ENCODE assay signal across 31 cellular contexts in genomic region chr20:61697666-61698597, GRCh38.
"Had no signal": no experiment of that assay in that cellular context is flagged by ENCODE, and none has a peak within 500 bp of the region (broad histone marks: within the 10 kb centered on the region; RNA-seq: fewer than 3 reads in every experiment).

No MANE protein-coding gene starts in this region.

- H3K36me3 ChIP-seq: adrenal gland, colonic mucosa, esophagus muscularis mucosa, gastrocnemius medialis had no signal

- H3K4me1 ChIP-seq: adrenal gland, body of pancreas, colonic mucosa, esophagus muscularis mucosa, foreskin keratinocyte, gastrocnemius medialis had no signal

- H3K27ac ChIP-seq: adrenal gland, body of pancreas, colonic mucosa, dorsolateral prefrontal cortex, esophagus muscularis mucosa, foreskin keratinocyte, gastrocnemius medialis had no signal

- H3K27ac Mint-ChIP-seq: activated CD4-positive, alpha-beta memory T cell treated with anti-CD3 and anti-CD28 coated beads for 36 hours; activated CD4-positive, alpha-beta T cell treated with anti-CD3 and anti-CD28 coated beads for 36 hours; activated CD4-positive, alpha-beta T cell treated with anti-CD3 and anti-CD28 coated beads, Interleukin-2, amount 10 ng/mL, durations not matched to agents 24 days and 14 days; activated CD8-positive, alpha-beta memory T cell treated with anti-CD3 and anti-CD28 coated beads, Interleukin-2, amount 10 ng/mL, durations not matched to agents 7 days and 5 days; activated CD8-positive, alpha-beta T cell treated with anti-CD3 and anti-CD28 coated beads, Interleukin-2, amount 10 ng/mL, durations not matched to agents 7 days and 5 days; activated naive CD4-positive, alpha-beta T cell treated with anti-CD3 and anti-CD28 coated beads for 36 hours; activated naive CD4-positive, alpha-beta T cell treated with anti-CD3 and anti-CD28 coated beads, Interleukin-2, amount 50 U/mL, for 24 hours; activated naive CD8-positive, alpha-beta T cell treated with anti-CD3 and anti-CD28 coated beads for 36 hours; activated naive CD8-positive, alpha-beta T cell treated with anti-CD3 and anti-CD28 coated beads, Interleukin-2, amount 50 U/mL, for 24 hours; activated T-helper 1 cell treated with anti-CD3 and anti-CD28 coated beads, Interleukin-12 subunit alpha, Interleukin-12 subunit beta, Interleukin-2, Interleukin-4 antibody, amounts not matched to agents 30 ng/mL and 10 ng/mL and 1 ng/mL, durations not matched to agents 14 hours and 24 hours and 36 hours; activated T-helper 2 cell treated with anti-CD3 and anti-CD28 coated beads, Interferon-gamma antibody, Interleukin-2, Interleukin-4, amounts not matched to agents 10 μg/mL and 5 μg/mL and 100 μg/mL, durations not matched to agents 14 hours and 24 hours and 36 hours; dendritic cell treated with granulocyte-macrophage colony-stimulating factor and Interleukin-4, amounts not matched to agents 40 ng/mL and 50 ng/mL, for 4 days; endodermal cell had no signal

- H3K4me1 Mint-ChIP-seq: activated CD4-positive, alpha-beta T cell treated with anti-CD3 and anti-CD28 coated beads for 36 hours; activated CD4-positive, alpha-beta T cell treated with anti-CD3 and anti-CD28 coated beads, Interleukin-2, amount 10 ng/mL, durations not matched to agents 24 days and 14 days; activated CD8-positive, alpha-beta memory T cell treated with anti-CD3 and anti-CD28 coated beads, Interleukin-2, amount 10 ng/mL, durations not matched to agents 7 days and 5 days; activated naive CD4-positive, alpha-beta T cell treated with anti-CD3 and anti-CD28 coated beads, Interleukin-2, amount 50 U/mL, for 24 hours; activated naive CD8-positive, alpha-beta T cell treated with anti-CD3 and anti-CD28 coated beads for 36 hours; activated naive CD8-positive, alpha-beta T cell treated with anti-CD3 and anti-CD28 coated beads, Interleukin-2, amount 50 U/mL, for 24 hours; endodermal cell had no signal

- DNase-seq: activated CD4-positive, alpha-beta memory T cell treated with anti-CD3 and anti-CD28 coated beads for 36 hours; activated CD4-positive, alpha-beta T cell treated with anti-CD3 and anti-CD28 coated beads for 36 hours; activated CD4-positive, alpha-beta T cell treated with anti-CD3 and anti-CD28 coated beads, Interleukin-2, amount 10 ng/mL, durations not matched to agents 24 days and 14 days; activated CD4-positive, CD25-positive, alpha-beta regulatory T cell; activated CD4-positive, CD25-positive, alpha-beta regulatory T cell treated with anti-CD3 and anti-CD28 coated beads, Interleukin-2, amount 50 U/mL, for 72 hours; activated CD8-positive, alpha-beta memory T cell treated with anti-CD3 and anti-CD28 coated beads, Interleukin-2, amount 10 ng/mL, durations not matched to agents 7 days and 5 days; activated CD8-positive, alpha-beta memory T cell treated with anti-CD3 and anti-CD28 coated beads, Interleukin-2, amount 50 U/mL, for 4 hours; activated CD8-positive, alpha-beta T cell treated with anti-CD3 and anti-CD28 coated beads, Interleukin-2, amount 10 ng/mL, durations not matched to agents 7 days and 5 days; activated effector memory CD4-positive, alpha-beta T cell treated with anti-CD3 and anti-CD28 coated beads, Interleukin-2, amount 50 U/mL, for 16 hours; activated naive CD4-positive, alpha-beta T cell treated with anti-CD3 and anti-CD28 coated beads for 36 hours; activated naive CD8-positive, alpha-beta T cell treated with anti-CD3 and anti-CD28 coated beads for 36 hours; activated naive CD8-positive, alpha-beta T cell treated with anti-CD3 and anti-CD28 coated beads, Interleukin-2, amount 50 U/mL, for 24 hours; activated T-cell treated with anti-CD3 and anti-CD28 coated beads, Interleukin-2, amount 50 U/mL, for 1 hour; activated T-cell treated with anti-CD3 and anti-CD28 coated beads, Interleukin-2, amount 50 U/mL, for 48 hours; adrenal gland; amygdala; aorta; body of pancreas; colonic mucosa; dorsolateral prefrontal cortex; effector memory CD4-positive, alpha-beta T cell; endodermal cell; foreskin keratinocyte; gastrocnemius medialis; glutamatergic neuron; T-helper 2 cell had no signal

- H3K36me3 Mint-ChIP-seq: activated CD4-positive, alpha-beta memory T cell treated with anti-CD3 and anti-CD28 coated beads for 36 hours; activated CD8-positive, alpha-beta memory T cell treated with anti-CD3 and anti-CD28 coated beads, Interleukin-2, amount 10 ng/mL, durations not matched to agents 7 days and 5 days; activated naive CD4-positive, alpha-beta T cell treated with anti-CD3 and anti-CD28 coated beads, Interleukin-2, amount 50 U/mL, for 24 hours; activated naive CD8-positive, alpha-beta T cell treated with anti-CD3 and anti-CD28 coated beads for 36 hours had no signal

- H3K9me3 Mint-ChIP-seq: activated CD4-positive, alpha-beta memory T cell treated with anti-CD3 and anti-CD28 coated beads for 36 hours; activated CD4-positive, alpha-beta T cell treated with anti-CD3 and anti-CD28 coated beads, Interleukin-2, amount 10 ng/mL, durations not matched to agents 24 days and 14 days; activated naive CD4-positive, alpha-beta T cell treated with anti-CD3 and anti-CD28 coated beads for 36 hours; activated naive CD4-positive, alpha-beta T cell treated with anti-CD3 and anti-CD28 coated beads, Interleukin-2, amount 50 U/mL, for 24 hours; activated naive CD8-positive, alpha-beta T cell treated with anti-CD3 and anti-CD28 coated beads for 36 hours; activated naive CD8-positive, alpha-beta T cell treated with anti-CD3 and anti-CD28 coated beads, Interleukin-2, amount 50 U/mL, for 24 hours; activated T-helper 1 cell treated with anti-CD3 and anti-CD28 coated beads, Interleukin-12 subunit alpha, Interleukin-12 subunit beta, Interleukin-2, Interleukin-4 antibody, amounts not matched to agents 30 ng/mL and 10 ng/mL and 1 ng/mL, durations not matched to agents 14 hours and 24 hours and 36 hours; activated T-helper 2 cell treated with anti-CD3 and anti-CD28 coated beads, Interferon-gamma antibody, Interleukin-2, Interleukin-4, amounts not matched to agents 10 μg/mL and 5 μg/mL and 100 μg/mL, durations not matched to agents 14 hours and 24 hours and 36 hours; dendritic cell treated with granulocyte-macrophage colony-stimulating factor and Interleukin-4, amounts not matched to agents 40 ng/mL and 50 ng/mL, for 4 days; endodermal cell had no signal

- H3K4me3 Mint-ChIP-seq: activated CD4-positive, alpha-beta memory T cell treated with anti-CD3 and anti-CD28 coated beads for 36 hours; activated CD4-positive, alpha-beta T cell treated with anti-CD3 and anti-CD28 coated beads for 36 hours; activated CD4-positive, alpha-beta T cell treated with anti-CD3 and anti-CD28 coated beads, Interleukin-2, amount 10 ng/mL, durations not matched to agents 24 days and 14 days; activated CD8-positive, alpha-beta memory T cell treated with anti-CD3 and anti-CD28 coated beads, Interleukin-2, amount 10 ng/mL, durations not matched to agents 7 days and 5 days; activated CD8-positive, alpha-beta T cell treated with anti-CD3 and anti-CD28 coated beads, Interleukin-2, amount 10 ng/mL, durations not matched to agents 7 days and 5 days; activated naive CD4-positive, alpha-beta T cell treated with anti-CD3 and anti-CD28 coated beads for 36 hours; activated naive CD4-positive, alpha-beta T cell treated with anti-CD3 and anti-CD28 coated beads, Interleukin-2, amount 50 U/mL, for 24 hours; activated naive CD8-positive, alpha-beta T cell treated with anti-CD3 and anti-CD28 coated beads for 36 hours; activated naive CD8-positive, alpha-beta T cell treated with anti-CD3 and anti-CD28 coated beads, Interleukin-2, amount 50 U/mL, for 24 hours; activated T-helper 1 cell treated with anti-CD3 and anti-CD28 coated beads, Interleukin-12 subunit alpha, Interleukin-12 subunit beta, Interleukin-2, Interleukin-4 antibody, amounts not matched to agents 30 ng/mL and 10 ng/mL and 1 ng/mL, durations not matched to agents 14 hours and 24 hours and 36 hours; dendritic cell treated with granulocyte-macrophage colony-stimulating factor and Interleukin-4, amounts not matched to agents 40 ng/mL and 50 ng/mL, for 4 days; endodermal cell had no signal

- ATAC-seq: activated CD4-positive, alpha-beta T cell treated with anti-CD3 and anti-CD28 coated beads for 36 hours; activated CD8-positive, alpha-beta memory T cell treated with anti-CD3 and anti-CD28 coated beads, Interleukin-2, amount 10 ng/mL, durations not matched to agents 7 days and 5 days; activated CD8-positive, alpha-beta T cell treated with anti-CD3 and anti-CD28 coated beads, Interleukin-2, amount 10 ng/mL, durations not matched to agents 7 days and 5 days; activated naive CD8-positive, alpha-beta T cell treated with anti-CD3 and anti-CD28 coated beads, Interleukin-2, amount 50 U/mL, for 24 hours; body of pancreas; foreskin keratinocyte; gastrocnemius medialis had no signal

- H3K4me3 ChIP-seq: adrenal gland, body of pancreas, colonic mucosa, dorsolateral prefrontal cortex, esophagus muscularis mucosa, gastrocnemius medialis had no signal

- H3K9me3 ChIP-seq: adrenal gland, body of pancreas, colonic mucosa, esophagus muscularis mucosa, gastrocnemius medialis had no signal

- H3K27me3 Mint-ChIP-seq: activated CD4-positive, alpha-beta memory T cell treated with anti-CD3 and anti-CD28 coated beads for 36 hours; activated CD4-positive, alpha-beta T cell treated with anti-CD3 and anti-CD28 coated beads, Interleukin-2, amount 10 ng/mL, durations not matched to agents 24 days and 14 days; activated CD8-positive, alpha-beta memory T cell treated with anti-CD3 and anti-CD28 coated beads, Interleukin-2, amount 10 ng/mL, durations not matched to agents 7 days and 5 days; activated naive CD4-positive, alpha-beta T cell treated with anti-CD3 and anti-CD28 coated beads, Interleukin-2, amount 50 U/mL, for 24 hours; activated naive CD8-positive, alpha-beta T cell treated with anti-CD3 and anti-CD28 coated beads, Interleukin-2, amount 50 U/mL, for 24 hours; dendritic cell treated with granulocyte-macrophage colony-stimulating factor and Interleukin-4, amounts not matched to agents 40 ng/mL and 50 ng/mL, for 4 days had no signal

- H3K27me3 ChIP-seq: adrenal gland, body of pancreas, colonic mucosa, gastrocnemius medialis had no signal
